In the genomic region with DNA sequence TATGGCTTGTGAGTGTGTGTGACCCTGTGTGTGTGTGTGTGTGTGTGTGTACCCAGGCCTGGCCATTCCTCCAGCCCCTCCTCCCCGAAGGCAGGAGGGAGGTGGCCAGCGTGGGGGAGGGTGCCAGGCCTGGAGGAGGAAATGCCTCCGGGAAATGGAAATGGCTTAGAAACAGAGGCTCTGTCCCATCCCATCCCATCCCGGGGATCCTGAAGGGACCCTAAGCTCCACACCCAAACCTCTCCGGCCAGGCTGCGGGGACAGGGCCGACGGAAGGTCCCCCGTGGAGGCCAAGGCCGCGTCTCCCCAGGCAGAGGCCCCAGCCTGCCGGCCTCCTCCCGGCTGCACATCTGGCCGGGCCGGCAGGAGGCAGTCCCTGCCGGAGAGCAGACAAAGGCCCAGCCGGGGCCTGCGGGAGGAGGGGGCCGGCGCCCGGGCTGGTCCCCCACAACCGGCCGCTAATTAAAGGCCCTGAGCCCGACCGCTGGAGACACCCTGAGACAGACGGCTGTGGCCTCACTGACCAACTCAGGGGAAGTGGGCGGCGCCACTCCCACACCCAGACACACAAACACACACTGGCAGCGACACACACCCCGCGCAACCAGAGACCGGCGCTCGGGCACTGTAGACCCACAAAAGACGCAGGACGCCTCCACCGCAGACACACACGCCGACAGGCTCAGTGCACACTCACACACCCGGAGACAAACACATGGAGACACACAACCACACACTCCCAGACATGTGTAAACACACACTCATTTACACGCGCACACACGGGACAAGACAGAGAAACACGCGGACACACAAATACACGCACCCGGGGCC, we compare ENCODE assay signal across 1 cellular context.
TF ChIP-seq lines count a peak whose summit lies in the region.

No MANE protein-coding gene starts in this region.

TF ChIP-seq in HEK293, 187 proteins besides CTCF, POLR2A, EP300 and RAD21 (continued from another document):
- TF ChIP-seq, protein P1, sequence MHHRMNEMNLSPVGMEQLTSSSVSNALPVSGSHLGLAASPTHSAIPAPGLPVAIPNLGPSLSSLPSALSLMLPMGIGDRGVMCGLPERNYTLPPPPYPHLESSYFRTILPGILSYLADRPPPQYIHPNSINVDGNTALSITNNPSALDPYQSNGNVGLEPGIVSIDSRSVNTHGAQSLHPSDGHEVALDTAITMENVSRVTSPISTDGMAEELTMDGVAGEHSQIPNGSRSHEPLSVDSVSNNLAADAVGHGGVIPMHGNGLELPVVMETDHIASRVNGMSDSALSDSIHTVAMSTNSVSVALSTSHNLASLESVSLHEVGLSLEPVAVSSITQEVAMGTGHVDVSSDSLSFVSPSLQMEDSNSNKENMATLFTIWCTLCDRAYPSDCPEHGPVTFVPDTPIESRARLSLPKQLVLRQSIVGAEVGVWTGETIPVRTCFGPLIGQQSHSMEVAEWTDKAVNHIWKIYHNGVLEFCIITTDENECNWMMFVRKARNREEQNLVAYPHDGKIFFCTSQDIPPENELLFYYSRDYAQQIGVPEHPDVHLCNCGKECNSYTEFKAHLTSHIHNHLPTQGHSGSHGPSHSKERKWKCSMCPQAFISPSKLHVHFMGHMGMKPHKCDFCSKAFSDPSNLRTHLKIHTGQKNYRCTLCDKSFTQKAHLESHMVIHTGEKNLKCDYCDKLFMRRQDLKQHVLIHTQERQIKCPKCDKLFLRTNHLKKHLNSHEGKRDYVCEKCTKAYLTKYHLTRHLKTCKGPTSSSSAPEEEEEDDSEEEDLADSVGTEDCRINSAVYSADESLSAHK (tag by site-specific recombination; IDR thresholded peaks at IDR 0.05), result no peak
- TF ChIP-seq ZNF561 (tag by site-specific recombination; IDR thresholded peaks at IDR 0.05; ENCODE audit: borderline replicate concordance), result peak; percentile 23; the same call in 1 of the 2 replicates
- TF ChIP-seq, protein P2, sequence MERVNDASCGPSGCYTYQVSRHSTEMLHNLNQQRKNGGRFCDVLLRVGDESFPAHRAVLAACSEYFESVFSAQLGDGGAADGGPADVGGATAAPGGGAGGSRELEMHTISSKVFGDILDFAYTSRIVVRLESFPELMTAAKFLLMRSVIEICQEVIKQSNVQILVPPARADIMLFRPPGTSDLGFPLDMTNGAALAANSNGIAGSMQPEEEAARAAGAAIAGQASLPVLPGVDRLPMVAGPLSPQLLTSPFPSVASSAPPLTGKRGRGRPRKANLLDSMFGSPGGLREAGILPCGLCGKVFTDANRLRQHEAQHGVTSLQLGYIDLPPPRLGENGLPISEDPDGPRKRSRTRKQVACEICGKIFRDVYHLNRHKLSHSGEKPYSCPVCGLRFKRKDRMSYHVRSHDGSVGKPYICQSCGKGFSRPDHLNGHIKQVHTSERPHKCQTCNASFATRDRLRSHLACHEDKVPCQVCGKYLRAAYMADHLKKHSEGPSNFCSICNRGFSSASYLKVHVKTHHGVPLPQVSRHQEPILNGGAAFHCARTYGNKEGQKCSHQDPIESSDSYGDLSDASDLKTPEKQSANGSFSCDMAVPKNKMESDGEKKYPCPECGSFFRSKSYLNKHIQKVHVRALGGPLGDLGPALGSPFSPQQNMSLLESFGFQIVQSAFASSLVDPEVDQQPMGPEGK (tag by site-specific recombination; IDR thresholded peaks at IDR 0.05), result peak; percentile 51; the same call in 1 of the 2 replicates
- TF ChIP-seq ZNF350 (tag by site-specific recombination; IDR thresholded peaks at IDR 0.05), result no peak
- no peak for TF ChIP-seq SCRT1 (tag by site-specific recombination; IDR thresholded peaks at IDR 0.05; ENCODE audit: borderline replicate concordance)
- peak; percentile 53 for TF ChIP-seq GLIS2 (tag by site-specific recombination; IDR thresholded peaks at IDR 0.05)
- TF ChIP-seq, protein P3, sequence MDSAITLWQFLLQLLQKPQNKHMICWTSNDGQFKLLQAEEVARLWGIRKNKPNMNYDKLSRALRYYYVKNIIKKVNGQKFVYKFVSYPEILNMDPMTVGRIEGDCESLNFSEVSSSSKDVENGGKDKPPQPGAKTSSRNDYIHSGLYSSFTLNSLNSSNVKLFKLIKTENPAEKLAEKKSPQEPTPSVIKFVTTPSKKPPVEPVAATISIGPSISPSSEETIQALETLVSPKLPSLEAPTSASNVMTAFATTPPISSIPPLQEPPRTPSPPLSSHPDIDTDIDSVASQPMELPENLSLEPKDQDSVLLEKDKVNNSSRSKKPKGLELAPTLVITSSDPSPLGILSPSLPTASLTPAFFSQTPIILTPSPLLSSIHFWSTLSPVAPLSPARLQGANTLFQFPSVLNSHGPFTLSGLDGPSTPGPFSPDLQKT (IDR thresholded peaks at IDR 0.05; ENCODE audit: borderline replicate concordance, low read depth, low read length), result no peak
- TF ChIP-seq KLF7 (tag by site-specific recombination; IDR thresholded peaks at IDR 0.05; ENCODE audit: borderline replicate concordance), result no peak
